8 cellular contexts compared by ENCODE assay signal in the genomic region with DNA sequence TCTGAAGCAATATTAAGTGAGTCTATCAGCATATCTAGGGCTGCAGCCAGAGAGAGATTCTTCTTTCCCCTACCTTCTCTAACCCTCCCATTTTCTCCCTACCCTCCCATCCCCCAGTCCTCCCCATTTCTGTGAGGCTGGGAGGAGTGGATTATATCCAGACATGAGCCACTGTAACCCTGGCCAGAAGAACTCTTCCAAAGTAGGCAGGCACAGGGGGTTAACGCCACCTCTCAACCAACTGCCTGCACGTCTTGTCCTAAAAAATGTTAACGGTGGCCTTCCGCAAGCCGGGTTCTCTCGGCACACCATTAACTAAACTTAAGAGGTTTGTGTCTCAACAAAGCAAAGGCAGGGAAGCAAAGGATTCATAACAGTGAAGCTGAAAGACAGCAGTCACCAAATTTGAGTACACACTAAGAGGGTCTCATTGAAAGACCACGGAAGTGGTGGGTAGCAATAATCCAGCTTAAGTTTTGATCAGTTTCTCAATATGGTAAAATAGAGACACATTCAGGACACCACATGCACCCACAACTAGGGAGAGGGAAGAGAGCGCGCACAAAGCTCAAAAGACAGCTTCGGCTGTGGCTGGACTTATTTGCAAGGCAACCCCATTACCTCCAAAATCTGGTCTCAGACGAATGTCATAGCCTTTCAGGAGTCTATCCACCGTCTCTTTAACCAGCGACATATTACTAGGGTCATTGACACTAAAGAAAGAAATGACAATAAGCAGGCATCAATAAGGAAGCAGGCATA. TPM values are rescaled to one million over a fixed set of nuclear protein-coding genes. Genes with fewer than 3 reads are reported as not detected.
DNase-seq lines count a peak whose midpoint lies in the region; ATAC-seq and TF ChIP-seq lines count a peak whose summit lies in the region.

No MANE protein-coding gene starts in this region.

- peaks cover 60% of the 10 kb centered on the region for H3K27me3 Mint-ChIP-seq in GM23338 (ENCODE audit: insufficient read depth, low read depth, poor library complexity)
- H3K27me3 Mint-ChIP-seq in activated naive CD8-positive, alpha-beta T cell treated with anti-CD3 and anti-CD28 coated beads, Interleukin-2, amount 10 ng/mL, durations not matched to agents 7 days and 5 days, result peaks cover 46% of the 10 kb centered on the region

- ATAC-seq in GM23338, result no peak
- no peak for ATAC-seq in activated naive CD8-positive, alpha-beta T cell treated with anti-CD3 and anti-CD28 coated beads, Interleukin-2, amount 10 ng/mL, durations not matched to agents 7 days and 5 days (ENCODE audit: low read depth)

- WGBS in neuronal stem cell (ENCODE audit: extremely low coverage in 2 of 2, insufficient read length in 2 of 2, insufficient replicate concordance in 1 of 2), 2 donors, result no CpG with 5 or more reads among the region's 13 CpGs
- WGBS in ovary, 3 donors, result 7 to 9% (median 7%) methylated on average over 13 of the region's 13 CpGs

- DNase-seq in GM10248 (ENCODE audit: extremely low spot score) (peak; percentile 8), GM23338 (ENCODE audit: low spot score) (peak; percentile 7), neuronal stem cell (ENCODE audit: low spot score) (peak; percentile 6), SK-N-DZ (ENCODE audit: low spot score) (no peak), SHP77 treated with DMSO at 0.1 percent for 48 hours (lab: John Stamatoyannopoulos, UW) (no peak), mesenteric fat pad (ENCODE audit: low spot score) (no peak), ovary (no peak)
- DNase-seq in activated naive CD8-positive, alpha-beta T cell treated with anti-CD3 and anti-CD28 coated beads, Interleukin-2, amount 10 ng/mL, durations not matched to agents 7 days and 5 days, result no peak

- peak overlapping the region; percentile 82 for H3K4me3 Mint-ChIP-seq in GM23338
- H3K4me3 Mint-ChIP-seq in activated naive CD8-positive, alpha-beta T cell treated with anti-CD3 and anti-CD28 coated beads, Interleukin-2, amount 10 ng/mL, durations not matched to agents 7 days and 5 days, result peak overlapping the region; percentile 79

- peaks cover 2% of the 10 kb centered on the region; the same call in 1 of the 3 replicates for H3K9me3 Mint-ChIP-seq in GM23338
- H3K9me3 Mint-ChIP-seq in activated naive CD8-positive, alpha-beta T cell treated with anti-CD3 and anti-CD28 coated beads, Interleukin-2, amount 10 ng/mL, durations not matched to agents 7 days and 5 days, result no peaks in the 10 kb centered on the region

- H3K79me2 ChIP-seq in GM23338 (replicated peaks; ENCODE audit: insufficient read depth), result no peaks in the 10 kb centered on the region

- no peaks in the 10 kb centered on the region for H3K36me3 Mint-ChIP-seq in GM23338 (ENCODE audit: low read depth)
- H3K36me3 Mint-ChIP-seq in activated naive CD8-positive, alpha-beta T cell treated with anti-CD3 and anti-CD28 coated beads, Interleukin-2, amount 10 ng/mL, durations not matched to agents 7 days and 5 days, result peaks cover 1% of the 10 kb centered on the region

- H2AFZ ChIP-seq in GM23338, result no peak overlapping the region
- no peak overlapping the region for H2AFZ ChIP-seq in neuronal stem cell (ENCODE audit: low read length)

- H2BK5ac ChIP-seq in neuronal stem cell (ENCODE audit: low read length), result no peak overlapping the region

- no peaks in the 10 kb centered on the region for H3K79me1 ChIP-seq in neuronal stem cell (ENCODE audit: low read depth, low read length)

- intact Hi-C loops in ovary (cut with DNase I), result no loop called here

- peaks cover 0 to 2% of the 10 kb centered on the region in 2 donors for H3K9me3 ChIP-seq in neuronal stem cell (replicated peaks in 1 of 2; ENCODE audit: control insufficient read depth in 2 of 2, insufficient read depth in 1 of 2, low read depth in 1 of 2, low read length in 2 of 2)
- H3K9me3 ChIP-seq in ovary, result peaks cover 0 to 3% of the 10 kb centered on the region in 2 donors

- H2BK120ac ChIP-seq in neuronal stem cell (ENCODE audit: low read depth, low read length), result no peak overlapping the region

- no peak overlapping the region for H3K27ac ChIP-seq in GM23338 (ENCODE audit: low read depth)
- H3K27ac ChIP-seq in neuronal stem cell (replicated peaks; ENCODE audit: low read length), result no peak overlapping the region
- no peak overlapping the region for H3K27ac ChIP-seq in ovary

- H3K27me3 ChIP-seq in GM23338 (ENCODE audit: insufficient read depth) (peaks cover 82% of the 10 kb centered on the region), neuronal stem cell (ENCODE audit: control insufficient read depth in 3 of 3, insufficient read depth in 3 of 3, low read depth in 1 of 3, low read length in 3 of 3) (peaks cover 5 to 56% (median 40%) of the 10 kb centered on the region in 3 experiments), ovary (no peaks in the 10 kb centered on the region)

- H3K4me1 ChIP-seq in GM23338 (ENCODE audit: insufficient read depth) (peaks cover 21% of the 10 kb centered on the region), neuronal stem cell (ENCODE audit: control insufficient read depth in 2 of 2, insufficient read depth in 1 of 2, low read depth in 1 of 2, low read length in 2 of 2) (peaks cover 5 to 12% of the 10 kb centered on the region in 2 donors), ovary (ENCODE audit: insufficient read depth) (peaks cover 1% of the 10 kb centered on the region)

- H2AK5ac ChIP-seq in neuronal stem cell (ENCODE audit: low read depth, low read length), result no peak overlapping the region

- peaks cover 5% of the 10 kb centered on the region; the same call in 1 of the 2 replicates for H4K20me1 ChIP-seq in GM23338 (replicated peaks; ENCODE audit: insufficient read depth)

- no peak overlapping the region for H2BK15ac ChIP-seq in neuronal stem cell (ENCODE audit: low read length)

- H4K8ac ChIP-seq in neuronal stem cell (ENCODE audit: low read depth, low read length), result no peak overlapping the region

- peaks cover 7% of the 10 kb centered on the region; the same call in 1 of the 2 replicates for H3F3A ChIP-seq in GM23338 (replicated peaks; ENCODE audit: low read depth)

- H3K4me3 ChIP-seq in GM23338, result peak overlapping the region; percentile 75
- peak overlapping the region in 1 of 2 donors; percentile 68 for H3K4me3 ChIP-seq in neuronal stem cell (ENCODE audit: low read length in 2 of 2)
- H3K4me3 ChIP-seq in ovary, result no peak overlapping the region

- no peak overlapping the region for H3K23ac ChIP-seq in neuronal stem cell (ENCODE audit: low read depth, low read length, poor library complexity)

- no peak overlapping the region for H2BK12ac ChIP-seq in neuronal stem cell (ENCODE audit: low read length)

- 0 out of 2 replicates have a peak, but pooled peaks cover 3% of the 10 kb centered on the region for H3K9me2 ChIP-seq in GM23338 (ENCODE audit: insufficient read depth)

- peaks cover 24% of the 10 kb centered on the region for H3K4me1 Mint-ChIP-seq in GM23338
- H3K4me1 Mint-ChIP-seq in activated naive CD8-positive, alpha-beta T cell treated with anti-CD3 and anti-CD28 coated beads, Interleukin-2, amount 10 ng/mL, durations not matched to agents 7 days and 5 days, result peaks cover 11% of the 10 kb centered on the region

- no peak overlapping the region for H4K91ac ChIP-seq in neuronal stem cell (ENCODE audit: low read depth, low read length, poor library complexity)

- H3K18ac ChIP-seq in neuronal stem cell (ENCODE audit: low read length), result no peak overlapping the region

- H3K9ac ChIP-seq in neuronal stem cell (ENCODE audit: low read depth, low read length, poor library complexity), result no peak overlapping the region

- POLR2A ChIA-PET in GM10248 (lab: Yijun Ruan, JAX), result no interaction called here
- POLR2A ChIA-PET in activated naive CD8-positive, alpha-beta T cell treated with anti-CD3 and anti-CD28 coated beads, Interleukin-2, amount 10 ng/mL, durations not matched to agents 7 days and 5 days (lab: Charles Lee), result interaction anchor here (0.6 kb wide), 1 partner anchor 1107 kb away, joined by 4 read pairs; no protein-coding TSS in a partner anchor

- no peak overlapping the region for H3K4ac ChIP-seq in neuronal stem cell (ENCODE audit: low read length)

- no peak overlapping the region for H3K14ac ChIP-seq in neuronal stem cell (ENCODE audit: low read length)

- TF ChIP-seq EP300 in ovary (IDR thresholded peaks at IDR 0.05), result no peak

- CTCF ChIA-PET in GM10248 (lab: Yijun Ruan, JAX), result interaction anchor here (0.7 kb wide), 1 partner anchor 381 kb away, joined by 3 read pairs; no protein-coding TSS in a partner anchor

- peak overlapping the region; percentile 93 for H3K4me2 ChIP-seq in GM23338
- peak overlapping the region; percentile 67 for H3K4me2 ChIP-seq in neuronal stem cell (ENCODE audit: insufficient read depth, low read length, poor library complexity, severe bottlenecking)

- TF ChIP-seq CTCF in GM10248 (IDR thresholded peaks at IDR 0.05; ENCODE audit: control extremely low read depth, extremely low read depth, low read depth, missing control alignments), result no peak
- TF ChIP-seq CTCF in GM23338 (conservative IDR thresholded peaks at IDR 0.05; ENCODE audit: low read depth in 2 of 2), result no peak
- no peak for TF ChIP-seq CTCF in ovary (IDR thresholded peaks at IDR 0.05)

- H3K36me3 ChIP-seq in GM23338 (ENCODE audit: insufficient read depth) (no peaks in the 10 kb centered on the region), neuronal stem cell (replicated peaks in 1 of 2; ENCODE audit: control insufficient read depth in 2 of 2, insufficient read depth in 2 of 2, low read length in 2 of 2) (no peaks in the 10 kb centered on the region), ovary (no peaks in the 10 kb centered on the region)

- no peak overlapping the region for H3K27ac Mint-ChIP-seq in GM23338
- no peak overlapping the region for H3K27ac Mint-ChIP-seq in activated naive CD8-positive, alpha-beta T cell treated with anti-CD3 and anti-CD28 coated beads, Interleukin-2, amount 10 ng/mL, durations not matched to agents 7 days and 5 days

- no peak for TF ChIP-seq POLR2A in ovary (IDR thresholded peaks at IDR 0.05)

TF ChIP-seq in GM23338, 12 proteins besides CTCF, POLR2A, EP300 and RAD21 (continues in another document):
- no peak for TF ChIP-seq EZH2 (IDR thresholded peaks at IDR 0.05; ENCODE audit: low read depth, unreplicated experiment)
- no peak for TF ChIP-seq ZNF331 (CRISPR knock-in tag; IDR thresholded peaks at IDR 0.05; ENCODE audit: low read depth)

RNA-seq across cellular contexts. Expression of gene GABRB2, which starts 0.6 kb away (rescaled TPM):
- 0.04 and 0.94 TPM in 2 replicates for total RNA-seq in GM23338 (2014; rRNA removed; shearing (Covaris generic))
- polyA plus RNA-seq in GM23338 (2016; fragmentation: Nextera tagmentation; extraction: Ambion mirVana) (0.10 and 0.11 TPM in 2 replicates), ovary (under 1 TPM; 0.06 to 0.25 TPM)
- total RNA-seq in activated naive CD8-positive, alpha-beta T cell treated with anti-CD3 and anti-CD28 coated beads, Interleukin-2, amount 10 ng/mL, durations not matched to agents 7 days and 5 days, result not detected
- 0.56 TPM for polyA plus RNA-seq in neuronal stem cell (2013, experiment 1 of 2)
- 0.46 TPM for polyA plus RNA-seq in neuronal stem cell (2013, experiment 2 of 2)
- polyA plus RNA-seq in SK-N-DZ (2014; cell fraction: cytosol; rRNA removed), result not detected in 2 replicates
- not detected in 2 replicates for polyA plus RNA-seq in SK-N-DZ (2014; cell fraction: nucleus; rRNA removed)
- total RNA-seq in mesenteric fat pad (4.8 TPM), ovary (1 to 10 TPM in 1 of 7 donors, under 1 TPM in 5, not detected in 1; under 0.01 to 3.1 (median 0.31) TPM)

Comparison
In these comparisons a context has a peak if more than half of its experiments do, and no peak if none do; other contexts are left out.
1. DNase-seq: peak in GM10248 (single experiment), GM23338 (single experiment) and neuronal stem cell (single experiment); none in activated naive CD8-positive, alpha-beta T cell treated with anti-CD3 and anti-CD28 coated beads, Interleukin-2, amount 10 ng/mL, durations not matched to agents 7 days and 5 days (single experiment), SK-N-DZ (single experiment), SHP77 treated with DMSO at 0.1 percent for 48 hours (single experiment), mesenteric fat pad (single experiment) and ovary (0 of 5).